In genomic region chr19:18901503-18901890, GRCh38 we compare ENCODE assay signal across 1 cellular context.
A peak's percentile ranks its signal among the peaks of the same experiment; 100 is the strongest.
TF ChIP-seq lines count a peak whose summit lies in the region.

No MANE protein-coding gene starts in this region.

TF ChIP-seq in K562, 482 proteins besides CTCF, POLR2A, EP300 and RAD21:
- TF ChIP-seq ZNF24 (IDR thresholded peaks at IDR 0.05) = no peak
- no peak for TF ChIP-seq ZNF507 (tag; conservative IDR thresholded peaks at IDR 0.05)
- TF ChIP-seq ZNF121 (CRISPR knock-in tag; conservative IDR thresholded peaks at IDR 0.05) = peak; percentile 90
